In genomic region chr5:151800527-151800926, GRCh38 we compare ENCODE assay signal across 25 cellular contexts. TPM values are rescaled to one million over a fixed set of nuclear protein-coding genes. Genes with fewer than 3 reads are reported as not detected.
DNase-seq lines count a peak whose midpoint lies in the region; ATAC-seq and TF ChIP-seq lines count a peak whose summit lies in the region.
"Had no signal": no experiment of that assay in that cellular context is flagged by ENCODE, and none has a peak within 500 bp of the region (broad histone marks: within the 10 kb centered on the region; RNA-seq: fewer than 3 reads in every experiment).

No MANE protein-coding gene starts in this region.

- H3K9me3 ChIP-seq in T-helper 17 cell (ENCODE audit: control insufficient read depth, low read length, poor library complexity, severe bottlenecking) = no peaks in the 10 kb centered on the region
- H3K9me3 ChIP-seq in neutrophil = no peaks in the 10 kb centered on the region
- H3K9me3 ChIP-seq: ovary, right lobe of liver, SJSA1 had no signal

- H3K9me3 Mint-ChIP-seq in activated T-cell treated with anti-CD3 and anti-CD28 coated beads, Interleukin-2, amount 50 U/mL, for 72 hours = no peaks in the 10 kb centered on the region
- H3K9me3 Mint-ChIP-seq in activated T-cell treated with anti-CD3 and anti-CD28 coated beads, Interleukin-2, amount 50 U/mL, for 4 hours = no peaks in the 10 kb centered on the region
- H3K9me3 Mint-ChIP-seq: type B pancreatic cell had no signal

- H3K27me3 ChIP-seq in neutrophil (no peaks in the 10 kb centered on the region), brain microvascular endothelial cell (replicated peaks) (no peaks in the 10 kb centered on the region)
- H3K27me3 ChIP-seq: cardiac muscle cell, ovary, right lobe of liver, SJSA1 had no signal

- H3K4me3 ChIP-seq in neutrophil (ENCODE audit: low read depth in 1 of 2, low read length in 1 of 2) (no peak overlapping the region), brain microvascular endothelial cell (ENCODE audit: low read depth, low read length) (no peak overlapping the region)
- H3K4me3 ChIP-seq: cardiac muscle cell, ovary, PC-9, right lobe of liver, SJSA1 had no signal

- peaks cover 24% of the 10 kb centered on the region for H3K4me1 Mint-ChIP-seq in activated T-cell treated with anti-CD3 and anti-CD28 coated beads, Interleukin-2, amount 50 U/mL, for 72 hours (ENCODE audit: low read depth)
- H3K4me1 Mint-ChIP-seq in activated T-cell treated with anti-CD3 and anti-CD28 coated beads, Interleukin-2, amount 50 U/mL, for 4 hours (ENCODE audit: low read depth) = peaks cover 28% of the 10 kb centered on the region
- peaks cover 16% of the 10 kb centered on the region for H3K4me1 Mint-ChIP-seq in T-helper 17 cell

- ATAC-seq in activated T-cell treated with anti-CD3 and anti-CD28 coated beads, Interleukin-2, amount 50 U/mL, for 72 hours (replicated peaks in 1 of 2) = no peak
- ATAC-seq in activated T-cell treated with anti-CD3 and anti-CD28 coated beads, Interleukin-2, amount 50 U/mL, for 4 hours = no peak
- ATAC-seq in HG02981 (IDR thresholded peaks at IDR 0.05; ENCODE audit: unreplicated experiment) (peak; percentile 78), T-helper 17 cell (peak; percentile 30)
- ATAC-seq: right lobe of liver had no signal

- peaks cover 10 to 59% of the 10 kb centered on the region in 2 donors for H3K36me3 Mint-ChIP-seq in activated T-cell treated with anti-CD3 and anti-CD28 coated beads, Interleukin-2, amount 50 U/mL, for 72 hours (ENCODE audit: insufficient read depth in 2 of 2)
- H3K36me3 Mint-ChIP-seq in activated T-cell treated with anti-CD3 and anti-CD28 coated beads, Interleukin-2, amount 50 U/mL, for 4 hours (ENCODE audit: insufficient read depth) = peaks cover 60% of the 10 kb centered on the region
- peaks cover 11% of the 10 kb centered on the region for H3K36me3 Mint-ChIP-seq in T-helper 17 cell (ENCODE audit: low read depth)

- H3K4me3 Mint-ChIP-seq in activated T-cell treated with anti-CD3 and anti-CD28 coated beads, Interleukin-2, amount 50 U/mL, for 72 hours = no peak overlapping the region
- no peak overlapping the region for H3K4me3 Mint-ChIP-seq in activated T-cell treated with anti-CD3 and anti-CD28 coated beads, Interleukin-2, amount 50 U/mL, for 4 hours
- H3K4me3 Mint-ChIP-seq in T-helper 17 cell = no peak overlapping the region
- H3K4me3 Mint-ChIP-seq: type B pancreatic cell had no signal

- peak overlapping the region; percentile 11 for H3K27ac Mint-ChIP-seq in activated T-cell treated with anti-CD3 and anti-CD28 coated beads, Interleukin-2, amount 50 U/mL, for 72 hours
- H3K27ac Mint-ChIP-seq in T-helper 17 cell = peak overlapping the region; percentile 16
- H3K27ac Mint-ChIP-seq: type B pancreatic cell had no signal

- H3K27ac ChIP-seq in neutrophil (peak overlapping the region; percentile 74), brain microvascular endothelial cell (no peak overlapping the region)
- H3K27ac ChIP-seq: cardiac muscle cell, KMS-11, ovary, PC-9, right lobe of liver, SJSA1 had no signal

- TF ChIP-seq CTCF in neutrophil (IDR thresholded peaks at IDR 0.05) (no peak), brain microvascular endothelial cell (IDR thresholded peaks at IDR 0.05; ENCODE audit: low read depth, low read length, missing control alignments) (no peak)

- no peak for DNase-seq in activated T-cell treated with anti-CD3 and anti-CD28 coated beads, Interleukin-2, amount 50 U/mL, for 72 hours
- no peak for DNase-seq in activated T-cell treated with anti-CD3 and anti-CD28 coated beads, Interleukin-2, amount 50 U/mL, for 4 hours
- DNase-seq in T-helper 17 cell = no peak
- DNase-seq in DMS79 treated with DMSO at 0.1 percent for 48 hours (lab: John Stamatoyannopoulos, UW) = no peak
- no peak for DNase-seq in stimulated activated CD4-positive, alpha-beta T cell treated with anti-CD3 and anti-CD28 coated beads, Interleukin-4, amount 100 ng/mL, for 24 hours
- DNase-seq in brain microvascular endothelial cell = no peak
- DNase-seq: activated CD4-positive, alpha-beta T cell treated with anti-CD3 and anti-CD28 coated beads for 4 hours; activated CD8-positive, alpha-beta memory T cell treated with anti-CD3 and anti-CD28 coated beads, Interleukin-2, amount 50 U/mL, for 4 hours; activated gamma-delta T cell treated with Interleukin-2 at 50 U/mL for 16 hours; amygdala; H7; kidney glomerular epithelial cell; NCI-H1092 treated with DMSO at 0.1 percent for 48 hours; NCI-H2081; NCI-H446; ovary; PC-9; right lobe of liver; T-helper 1 cell had no signal

- no peaks in the 10 kb centered on the region for H3K27me3 Mint-ChIP-seq in activated T-cell treated with anti-CD3 and anti-CD28 coated beads, Interleukin-2, amount 50 U/mL, for 72 hours (ENCODE audit: low read depth)
- no peaks in the 10 kb centered on the region for H3K27me3 Mint-ChIP-seq in activated T-cell treated with anti-CD3 and anti-CD28 coated beads, Interleukin-2, amount 50 U/mL, for 4 hours (ENCODE audit: low read depth)
- H3K27me3 Mint-ChIP-seq in T-helper 17 cell = no peaks in the 10 kb centered on the region
- H3K27me3 Mint-ChIP-seq: type B pancreatic cell had no signal

- in situ Hi-C loops in brain microvascular endothelial cell (cut with HindIII; ENCODE audit: low pct_ligation_motif_present, low sequenced_read_pairs) = no loop called here

- peaks cover 22 to 26% of the 10 kb centered on the region in 2 experiments for H3K4me1 ChIP-seq in neutrophil (ENCODE audit: control insufficient read depth in 1 of 2, insufficient read depth in 1 of 2, low read depth in 1 of 2, low read length in 1 of 2)
- H3K4me1 ChIP-seq: right lobe of liver had no signal

- peaks cover 49% of the 10 kb centered on the region for H3K36me3 ChIP-seq in neutrophil
- H3K36me3 ChIP-seq in brain microvascular endothelial cell (replicated peaks) = peaks cover 45% of the 10 kb centered on the region
- H3K36me3 ChIP-seq: ovary had no signal

RNA-seq across cellular contexts. Expression of gene G3BP1, which starts 28.8 kb away (rescaled TPM):
- 100 to 1,000 TPM; 133 to 157 TPM for total RNA-seq in activated T-cell treated with anti-CD3 and anti-CD28 coated beads, Interleukin-2, amount 50 U/mL, for 72 hours
- 100 to 1,000 TPM; 532 to 555 (median 540) TPM for total RNA-seq in activated T-cell treated with anti-CD3 and anti-CD28 coated beads, Interleukin-2, amount 50 U/mL, for 4 hours
- total RNA-seq in T-helper 17 cell = 100 to 1,000 TPM; 115 to 117 TPM

RNA-seq across cellular contexts. Expression of gene ATOX1, which starts 42.1 kb away (rescaled TPM):
- 10 to 100 TPM; 56.1 to 68.0 TPM for total RNA-seq in activated T-cell treated with anti-CD3 and anti-CD28 coated beads, Interleukin-2, amount 50 U/mL, for 72 hours
- 10 to 100 TPM; 89.0 to 94.3 (median 91.7) TPM for total RNA-seq in activated T-cell treated with anti-CD3 and anti-CD28 coated beads, Interleukin-2, amount 50 U/mL, for 4 hours
- total RNA-seq in T-helper 17 cell = 10 to 100 TPM; 24.3 to 26.1 TPM

Comparison
In these comparisons a context has a peak if more than half of its experiments do, and no peak if none do; other contexts are left out.
1. ATAC-seq: peak in HG02981 (single experiment) and T-helper 17 cell (single experiment); none in activated T-cell treated with anti-CD3 and anti-CD28 coated beads, Interleukin-2, amount 50 U/mL, for 72 hours (0 of 2) and activated T-cell treated with anti-CD3 and anti-CD28 coated beads, Interleukin-2, amount 50 U/mL, for 4 hours (0 of 2).